In genomic region chr12:46477541-46477940, GRCh38 we compare ENCODE assay signal across 16 cellular contexts.
"Had no signal": no experiment of that assay in that cellular context is flagged by ENCODE, and none has a peak within 500 bp of the region (broad histone marks: within the 10 kb centered on the region; RNA-seq: fewer than 3 reads in every experiment).

No MANE protein-coding gene starts in this region.

- H3K4me3 ChIP-seq: neural progenitor cell, pancreas, spleen, thoracic aorta, upper lobe of right lung had no signal

- H3K4me3 Mint-ChIP-seq: activated naive CD4-positive, alpha-beta T cell treated with anti-CD3 and anti-CD28 coated beads for 36 hours; activated naive CD8-positive, alpha-beta T cell treated with anti-CD3 and anti-CD28 coated beads, Interleukin-2, amount 50 U/mL, for 24 hours; neural progenitor cell; T-helper 17 cell had no signal

- DNase-seq: activated CD4-positive, alpha-beta T cell treated with anti-CD3 and anti-CD28 coated beads, Interleukin-2, amount 50 U/mL, for 1 hour; activated CD8-positive, alpha-beta memory T cell treated with anti-CD3 and anti-CD28 coated beads for 24 hours; activated naive CD4-positive, alpha-beta T cell treated with anti-CD3 and anti-CD28 coated beads for 36 hours; activated naive CD8-positive, alpha-beta T cell treated with anti-CD3 and anti-CD28 coated beads, Interleukin-2, amount 50 U/mL, for 24 hours; aorta; effector memory CD4-positive, alpha-beta T cell; foreskin keratinocyte; head of caudate nucleus; pancreas; spleen; T-helper 17 cell; upper lobe of right lung had no signal

- H3K36me3 ChIP-seq: neural progenitor cell, pancreas, spleen, thoracic aorta, upper lobe of right lung had no signal

- ATAC-seq: activated naive CD8-positive, alpha-beta T cell treated with anti-CD3 and anti-CD28 coated beads, Interleukin-2, amount 50 U/mL, for 24 hours; foreskin keratinocyte; pancreas; sciatic nerve; T-helper 17 cell; upper lobe of right lung had no signal

- FAIRE-seq: pancreas had no signal

- H3K27ac Mint-ChIP-seq: activated naive CD4-positive, alpha-beta T cell treated with anti-CD3 and anti-CD28 coated beads for 36 hours; activated naive CD8-positive, alpha-beta T cell treated with anti-CD3 and anti-CD28 coated beads, Interleukin-2, amount 50 U/mL, for 24 hours; activated T-helper 2 cell treated with anti-CD3 and anti-CD28 coated beads, Interferon-gamma antibody, Interleukin-2, Interleukin-4, amounts not matched to agents 10 μg/mL and 5 μg/mL and 100 μg/mL, durations not matched to agents 14 hours and 24 hours and 36 hours; neural progenitor cell; T-helper 17 cell had no signal

- H3K9me3 ChIP-seq: pancreas, spleen, thoracic aorta, upper lobe of right lung had no signal

- H3K9me3 Mint-ChIP-seq: activated naive CD4-positive, alpha-beta T cell treated with anti-CD3 and anti-CD28 coated beads for 36 hours; activated naive CD8-positive, alpha-beta T cell treated with anti-CD3 and anti-CD28 coated beads, Interleukin-2, amount 50 U/mL, for 24 hours; activated T-helper 2 cell treated with anti-CD3 and anti-CD28 coated beads, Interferon-gamma antibody, Interleukin-2, Interleukin-4, amounts not matched to agents 10 μg/mL and 5 μg/mL and 100 μg/mL, durations not matched to agents 14 hours and 24 hours and 36 hours; neural progenitor cell had no signal

- H3K4me1 Mint-ChIP-seq: neural progenitor cell had no signal

- H3K27ac ChIP-seq: foreskin keratinocyte, neural progenitor cell, pancreas, spleen, thoracic aorta, upper lobe of right lung had no signal

- H3K4me2 ChIP-seq: neural progenitor cell had no signal

- H3K4me1 ChIP-seq: neural progenitor cell had no signal

- H3K36me3 Mint-ChIP-seq: neural progenitor cell had no signal

- H3K27me3 Mint-ChIP-seq: activated naive CD8-positive, alpha-beta T cell treated with anti-CD3 and anti-CD28 coated beads, Interleukin-2, amount 50 U/mL, for 24 hours; T-helper 17 cell had no signal

- H3K27me3 ChIP-seq: foreskin keratinocyte, neural progenitor cell, pancreas, spleen, upper lobe of right lung had no signal
